8 cellular contexts compared by ENCODE assay signal in genomic region chr4:48698029-48698901, GRCh38.
DNase-seq lines count a peak whose midpoint lies in the region; ATAC-seq, FAIRE-seq and TF ChIP-seq lines count a peak whose summit lies in the region.

No MANE protein-coding gene starts in this region.

- H3K9me3 Mint-ChIP-seq in glutamatergic neuron (ENCODE audit: unreplicated experiment), result peaks cover 4% of the 10 kb centered on the region

- H3K36me3 Mint-ChIP-seq in glutamatergic neuron (ENCODE audit: unreplicated experiment), result no peaks in the 10 kb centered on the region

- H3F3A ChIP-seq in PC-9 (ENCODE audit: insufficient read depth, low read depth), result peaks cover 33% of the 10 kb centered on the region

- no peaks in the 10 kb centered on the region for H4K20me1 ChIP-seq in PC-9 (ENCODE audit: insufficient read depth)

- peaks cover 53% of the 10 kb centered on the region for H3K79me2 ChIP-seq in PC-9 (ENCODE audit: low read depth)

- no peak overlapping the region for H2AFZ ChIP-seq in PC-9

- peaks cover 16% of the 10 kb centered on the region for H3K4me1 Mint-ChIP-seq in glutamatergic neuron (ENCODE audit: low read depth, unreplicated experiment)

- POLR2A ChIA-PET in PC-9 (lab: Charles Lee; ENCODE audit: unreplicated experiment), result interaction anchor here (0.7 to 0.8 kb wide), 2 partner anchors 82 to 246 kb away, joined by 5 to 8 read pairs; no protein-coding TSS in a partner anchor

- H3K27me3 Mint-ChIP-seq in glutamatergic neuron (ENCODE audit: unreplicated experiment), result peaks cover 2% of the 10 kb centered on the region

- H3K36me3 ChIP-seq in PC-9 (ENCODE audit: low read depth), result no peaks in the 10 kb centered on the region
- no peaks in the 10 kb centered on the region for H3K36me3 ChIP-seq in ovary

- intact Hi-C loops in PC-9 (cut with micrococcal nuclease; ENCODE audit: unreplicated experiment) (loop anchor here (1.0 to 10.0 kb wide), 5 partner anchors 29 to 573 kb away; partner anchors contain the start of genes FRYL and OCIAD1), ovary (cut with DNase I) (no loop called here)

- CTCF ChIA-PET in PC-9 (lab: Charles Lee), result no interaction called here

- H3K4me3 ChIP-seq in PC-9 (peak overlapping the region; percentile 49; the same call in 1 of the 2 replicates), ovary (no peak overlapping the region)

- H3K27ac Mint-ChIP-seq in glutamatergic neuron (ENCODE audit: unreplicated experiment), result no peak overlapping the region

- no peaks in the 10 kb centered on the region for H3K9me2 ChIP-seq in PC-9 (ENCODE audit: insufficient read depth)

- DNase-seq in PC-9 (peak; percentile 76 to 90), fibroblast of peridontal ligament (ENCODE audit: extremely low read depth) (peak; percentile 90), ovary (peak in 3 of 5 donors; percentile 51 to 80 (median 52)), glutamatergic neuron (no peak), D721Med (ENCODE audit: insufficient read length, low spot score) (no peak)
- no peak for DNase-seq in activated CD8-positive, alpha-beta memory T cell treated with anti-CD3 and anti-CD28 coated beads, Interleukin-2, amount 50 U/mL, for 4 hours

- H3K4me1 ChIP-seq in PC-9 (replicated peaks; ENCODE audit: insufficient read depth) (peaks cover 48% of the 10 kb centered on the region), ovary (ENCODE audit: insufficient read depth) (no peaks in the 10 kb centered on the region)

- H3K4me2 ChIP-seq in PC-9, result peak overlapping the region; percentile 92

- BruUV-seq in PC-9 (replicated peaks; lab: Mats Ljungman, UMichigan), result no TSS peak

- H3K9me3 ChIP-seq in PC-9 (ENCODE audit: insufficient read depth, low read depth), result 0 out of 2 replicates have a peak, but pooled peaks cover 4% of the 10 kb centered on the region
- H3K9me3 ChIP-seq in ovary, result no peaks in the 10 kb centered on the region

- H3K4me3 Mint-ChIP-seq in glutamatergic neuron (ENCODE audit: unreplicated experiment), result no peak overlapping the region

- peak; percentile 97 for FAIRE-seq in G401.6 (lab: Jason Lieb, UNC)
- FAIRE-seq in D721Med (lab: Jason Lieb, UNC), result no peak

- H3K27me3 ChIP-seq in PC-9 (ENCODE audit: insufficient read depth, low read depth), result no peaks in the 10 kb centered on the region
- H3K27me3 ChIP-seq in ovary, result no peaks in the 10 kb centered on the region

- H3K27ac ChIP-seq in PC-9 (peak overlapping the region; percentile 89), ovary (no peak overlapping the region)

- TF ChIP-seq CTCF in PC-9 (conservative IDR thresholded peaks at IDR 0.05), result no peak
- TF ChIP-seq CTCF in ovary (IDR thresholded peaks at IDR 0.05), result no peak
- TF ChIP-seq CTCF in glutamatergic neuron (IDR thresholded peaks at IDR 0.05; ENCODE audit: partially characterized antibody, unreplicated experiment), result no peak
- TF ChIP-seq CTCF in D721Med (IDR thresholded peaks at IDR 0.05; ENCODE audit: insufficient read depth, missing control alignments), result no peak

- WGBS in ovary, 3 donors, result 56 to 62% (median 62%) methylated on average over 4 of the region's 4 CpGs

- ATAC-seq in GM18907 (IDR thresholded peaks at IDR 0.05; ENCODE audit: unreplicated experiment), result no peak

- no peak for TF ChIP-seq POLR2A in ovary (IDR thresholded peaks at IDR 0.05)

- TF ChIP-seq EP300 in ovary (IDR thresholded peaks at IDR 0.05), result no peak

Comparison
In these comparisons a context has a peak if more than half of its experiments do, and no peak if none do; other contexts are left out.
1. DNase-seq: peak in PC-9 (2 of 2), fibroblast of peridontal ligament (single experiment) and ovary (3 of 5); none in glutamatergic neuron (single experiment), activated CD8-positive, alpha-beta memory T cell treated with anti-CD3 and anti-CD28 coated beads, Interleukin-2, amount 50 U/mL, for 4 hours (single experiment) and D721Med (single experiment).